18 cellular contexts compared by ENCODE assay signal in genomic region chr3:126573492-126574117, GRCh38. TPM values are rescaled to one million over a fixed set of nuclear protein-coding genes. Genes with fewer than 3 reads are reported as not detected.
DNase-seq lines count a peak whose midpoint lies in the region; FAIRE-seq and TF ChIP-seq lines count a peak whose summit lies in the region.
"Had no signal": no experiment of that assay in that cellular context is flagged by ENCODE, and none has a peak within 500 bp of the region (broad histone marks: within the 10 kb centered on the region; RNA-seq: fewer than 3 reads in every experiment).

No MANE protein-coding gene starts in this region.

- H4K8ac ChIP-seq in neuronal stem cell (ENCODE audit: low read depth, low read length) = peak overlapping the region; percentile 43

- no peak overlapping the region for H3K4me2 ChIP-seq in neuronal stem cell (ENCODE audit: insufficient read depth, low read length, poor library complexity, severe bottlenecking)

- no peak overlapping the region for H2BK5ac ChIP-seq in neuronal stem cell (ENCODE audit: low read length)

- FAIRE-seq in bronchial epithelial cell (lab: Jason Lieb, UNC) = peak; percentile 13

- H3K27me3 ChIP-seq in bronchial epithelial cell (ENCODE audit: control insufficient read depth, insufficient read depth, low read length) (peaks cover 2% of the 10 kb centered on the region), neuronal stem cell (ENCODE audit: control insufficient read depth in 3 of 3, insufficient read depth in 3 of 3, low read depth in 1 of 3, low read length in 3 of 3) (no peaks in the 10 kb centered on the region)

- no peak overlapping the region for H2AFZ ChIP-seq in neuronal stem cell (ENCODE audit: low read length)

- H3K14ac ChIP-seq in neuronal stem cell (ENCODE audit: low read length) = no peak overlapping the region

- H4K91ac ChIP-seq in neuronal stem cell (ENCODE audit: low read depth, low read length, poor library complexity) = no peak overlapping the region

- no peak overlapping the region for H2AK5ac ChIP-seq in neuronal stem cell (ENCODE audit: low read depth, low read length)

- no peak overlapping the region for H3K27ac ChIP-seq in neuronal stem cell (replicated peaks; ENCODE audit: low read length)

- no peak overlapping the region for H3K4ac ChIP-seq in neuronal stem cell (ENCODE audit: low read length)

- no peak overlapping the region for H2BK15ac ChIP-seq in neuronal stem cell (ENCODE audit: low read length)

- no peak overlapping the region for H3K23ac ChIP-seq in neuronal stem cell (ENCODE audit: low read depth, low read length, poor library complexity)

- H3K79me1 ChIP-seq in neuronal stem cell (ENCODE audit: low read depth, low read length) = no peaks in the 10 kb centered on the region

- no peak overlapping the region for H3K18ac ChIP-seq in neuronal stem cell (ENCODE audit: low read length)

- no peaks in the 10 kb centered on the region for H3K36me3 ChIP-seq in bronchial epithelial cell (ENCODE audit: control insufficient read depth, insufficient read depth, low read length)
- no peaks in the 10 kb centered on the region for H3K36me3 ChIP-seq in neuronal stem cell (replicated peaks in 1 of 2; ENCODE audit: control insufficient read depth in 2 of 2, insufficient read depth in 2 of 2, low read length in 2 of 2)

- peak overlapping the region; percentile 44 for H3K9ac ChIP-seq in neuronal stem cell (ENCODE audit: low read depth, low read length, poor library complexity)

- no peak for TF ChIP-seq CTCF in bronchial epithelial cell (IDR thresholded peaks at IDR 0.05; ENCODE audit: insufficient read depth, low read length, severe bottlenecking)

- peaks cover 0 to 3% of the 10 kb centered on the region in 2 donors for H3K9me3 ChIP-seq in neuronal stem cell (replicated peaks in 1 of 2; ENCODE audit: control insufficient read depth in 2 of 2, insufficient read depth in 1 of 2, low read depth in 1 of 2, low read length in 2 of 2)

- H2BK12ac ChIP-seq in neuronal stem cell (ENCODE audit: low read length) = no peak overlapping the region

- H3K4me1 ChIP-seq in neuronal stem cell (ENCODE audit: control insufficient read depth in 2 of 2, insufficient read depth in 1 of 2, low read depth in 1 of 2, low read length in 2 of 2) = peaks cover 2 to 6% of the 10 kb centered on the region in 2 donors

- H2BK120ac ChIP-seq in neuronal stem cell (ENCODE audit: low read depth, low read length) = no peak overlapping the region

- DNase-seq in COLO829 (ENCODE audit: low spot score) (peak; percentile 55), LoVo (ENCODE audit: low spot score) (peak; percentile 54), bronchial epithelial cell (ENCODE audit: low read depth) (peak; percentile 46), neuronal stem cell (ENCODE audit: low spot score) (no peak), NCI-H2081 treated with DMSO at 0.1 percent for 48 hours (lab: John Stamatoyannopoulos, UW) (no peak), GOT3 (lab: John Stamatoyannopoulos, UW) (no peak), NCI-H345 treated with DMSO at 0.1 percent for 48 hours (lab: John Stamatoyannopoulos, UW; ENCODE audit: unreplicated experiment) (no peak), midbrain (lab: John Stamatoyannopoulos, UW) (no peak)
- DNase-seq: activated B cell treated with CpG ODN at 0.5 μM for 24 hours; activated naive CD4-positive, alpha-beta T cell treated with Interleukin-2 at 50 U/mL for 16 hours; DMS53; natural killer cell; NCI-H1092; NCI-H446 treated with DMSO at 0.1 percent for 48 hours; T-helper 1 cell had no signal

- H3K4me3 ChIP-seq in bronchial epithelial cell (ENCODE audit: low read depth, low read length) = no peak overlapping the region
- H3K4me3 ChIP-seq in neuronal stem cell (ENCODE audit: low read length in 2 of 2) = no peak overlapping the region

- WGBS in neuronal stem cell (ENCODE audit: extremely low coverage in 2 of 2, insufficient read length in 2 of 2, insufficient replicate concordance in 1 of 2), 2 donors = no CpG with 5 or more reads among the region's 15 CpGs

RNA-seq across cellular contexts. Expression of gene C3orf22, which starts 14.9 kb away (rescaled TPM):
- total RNA-seq in bronchial epithelial cell = not detected in 2 replicates
- 0.03 TPM for polyA plus RNA-seq in neuronal stem cell (2013, experiment 1 of 2)
- not detected for polyA plus RNA-seq in neuronal stem cell (2013, experiment 2 of 2)
- total RNA-seq: activated B cell treated with CpG ODN at 0.5 μM for 24 hours, liver, natural killer cell, pulmonary artery endothelial cell, subcutaneous adipose tissue had no signal
- polyA plus RNA-seq: liver had no signal

RNA-seq across cellular contexts. Expression of gene CHST13, which starts 49.6 kb away (rescaled TPM):
- not detected in 2 replicates for total RNA-seq in bronchial epithelial cell
- polyA plus RNA-seq in neuronal stem cell (2013, experiment 1 of 2) = 1.4 TPM
- 1.6 TPM for polyA plus RNA-seq in neuronal stem cell (2013, experiment 2 of 2)
- total RNA-seq: activated B cell treated with CpG ODN at 0.5 μM for 24 hours, pulmonary artery endothelial cell had no signal

RNA-seq across cellular contexts. Expression of gene UROC1, which starts 56.0 kb away (rescaled TPM):
- not detected in 2 replicates for total RNA-seq in bronchial epithelial cell
- not detected for polyA plus RNA-seq in neuronal stem cell (2013, experiment 1 of 2)
- 0.03 TPM for polyA plus RNA-seq in neuronal stem cell (2013, experiment 2 of 2)
- total RNA-seq: activated B cell treated with CpG ODN at 0.5 μM for 24 hours, natural killer cell, pulmonary artery endothelial cell, subcutaneous adipose tissue had no signal

Comparison
In these comparisons a context has a peak if more than half of its experiments do, and no peak if none do; other contexts are left out.
1. DNase-seq: peak in COLO829 (single experiment), LoVo (single experiment) and bronchial epithelial cell (single experiment); none in neuronal stem cell (single experiment), NCI-H2081 treated with DMSO at 0.1 percent for 48 hours (single experiment), GOT3 (single experiment), NCI-H345 treated with DMSO at 0.1 percent for 48 hours (single experiment) and midbrain (single experiment).